ENCODE assay signal across 11 cellular contexts in genomic region chr4:16591867-16592266, GRCh38.
DNase-seq lines count a peak whose midpoint lies in the region; ATAC-seq and TF ChIP-seq lines count a peak whose summit lies in the region.
"Had no signal": no experiment of that assay in that cellular context is flagged by ENCODE, and none has a peak within 500 bp of the region (broad histone marks: within the 10 kb centered on the region; RNA-seq: fewer than 3 reads in every experiment).

No MANE protein-coding gene starts in this region.

- no peak for TF ChIP-seq CTCF in choroid plexus epithelial cell (conservative IDR thresholded peaks at IDR 0.05; ENCODE audit: low read depth, low read length)

- intact Hi-C loops in sciatic nerve (cut with DNase I) = no loop called here

- no peak overlapping the region for H3K4me3 ChIP-seq in choroid plexus epithelial cell (ENCODE audit: low read depth, low read length)

- ATAC-seq in sciatic nerve (peak; percentile 57), GM21529 (IDR thresholded peaks at IDR 0.05; ENCODE audit: unreplicated experiment) (no peak)

- DNase-seq in NCI-H524 treated with DMSO at 0.1 percent for 48 hours (lab: John Stamatoyannopoulos, UW) = peak; percentile 85
- peak; percentile 81 for DNase-seq in choroid plexus epithelial cell (ENCODE audit: low read depth)
- DNase-seq in hypothalamus (lab: John Stamatoyannopoulos, UW) = peak in 36 of 51 donors; percentile 6 to 84 (median 39)
- DNase-seq in sciatic nerve (ENCODE audit: low spot score) = no peak
- no peak for DNase-seq in activated CD4-positive, CD25-positive, alpha-beta regulatory T cell (lab: John Stamatoyannopoulos, UW)
- DNase-seq in germinal center (ENCODE audit: low spot score) = no peak
- DNase-seq: activated naive CD4-positive, alpha-beta T cell treated with anti-CD3 and anti-CD28 coated beads, Interleukin-2, amount 10 ng/mL, durations not matched to agents 7 days and 5 days; KG1; NCI-H1417 treated with DMSO at 0.1 percent for 48 hours; NK-92 treated with Interleukin-12 subunit alpha and Interleukin-12 subunit beta, amount 100 ng/mL, for 24 hours had no signal

Comparison
In these comparisons a context has a peak if more than half of its experiments do, and no peak if none do; other contexts are left out.
1. DNase-seq: peak in NCI-H524 treated with DMSO at 0.1 percent for 48 hours (single experiment), choroid plexus epithelial cell (single experiment) and hypothalamus (36 of 51); none in sciatic nerve (single experiment), activated CD4-positive, CD25-positive, alpha-beta regulatory T cell (0 of 4) and germinal center (single experiment).